Comparison of ENCODE assay signal across 2 cellular contexts in the genomic region with DNA sequence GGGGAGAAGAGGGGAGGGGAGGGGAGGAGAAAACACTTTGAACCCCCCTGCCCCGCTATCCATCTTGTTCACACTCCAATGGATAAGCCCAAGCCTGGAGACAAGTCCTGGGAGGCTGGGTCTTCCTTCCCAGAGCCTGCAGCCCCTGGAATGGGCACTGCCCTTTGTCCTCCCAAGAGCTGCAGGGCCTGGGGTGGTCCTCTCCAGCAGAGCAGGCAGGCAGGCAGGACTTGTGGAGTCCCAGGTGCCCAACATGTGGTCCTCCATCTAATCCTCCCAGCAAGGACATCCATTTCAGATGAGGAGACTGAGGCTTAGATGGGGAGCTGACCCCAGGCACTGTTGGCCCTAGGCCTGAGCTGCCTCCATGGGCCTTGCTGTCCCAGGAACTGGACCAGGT.
TF ChIP-seq lines count a peak whose summit lies in the region.

No MANE protein-coding gene starts in this region.

TF ChIP-seq in HepG2, 621 proteins besides CTCF, POLR2A, EP300 and RAD21:
- TF ChIP-seq HNRNPK (IDR thresholded peaks at IDR 0.05; ENCODE audit: low read depth, low read length, poor library complexity, severe bottlenecking) (peak; percentile 88), ZNF790 (CRISPR knock-in tag; IDR thresholded peaks at IDR 0.05; ENCODE audit: borderline replicate concordance) (no peak)

TF ChIP-seq in SK-N-SH treated with all-trans-retinoic acid at 6 μM for 48 hours, 23 proteins besides CTCF, POLR2A, EP300 and RAD21:
- TF ChIP-seq, protein P1, sequence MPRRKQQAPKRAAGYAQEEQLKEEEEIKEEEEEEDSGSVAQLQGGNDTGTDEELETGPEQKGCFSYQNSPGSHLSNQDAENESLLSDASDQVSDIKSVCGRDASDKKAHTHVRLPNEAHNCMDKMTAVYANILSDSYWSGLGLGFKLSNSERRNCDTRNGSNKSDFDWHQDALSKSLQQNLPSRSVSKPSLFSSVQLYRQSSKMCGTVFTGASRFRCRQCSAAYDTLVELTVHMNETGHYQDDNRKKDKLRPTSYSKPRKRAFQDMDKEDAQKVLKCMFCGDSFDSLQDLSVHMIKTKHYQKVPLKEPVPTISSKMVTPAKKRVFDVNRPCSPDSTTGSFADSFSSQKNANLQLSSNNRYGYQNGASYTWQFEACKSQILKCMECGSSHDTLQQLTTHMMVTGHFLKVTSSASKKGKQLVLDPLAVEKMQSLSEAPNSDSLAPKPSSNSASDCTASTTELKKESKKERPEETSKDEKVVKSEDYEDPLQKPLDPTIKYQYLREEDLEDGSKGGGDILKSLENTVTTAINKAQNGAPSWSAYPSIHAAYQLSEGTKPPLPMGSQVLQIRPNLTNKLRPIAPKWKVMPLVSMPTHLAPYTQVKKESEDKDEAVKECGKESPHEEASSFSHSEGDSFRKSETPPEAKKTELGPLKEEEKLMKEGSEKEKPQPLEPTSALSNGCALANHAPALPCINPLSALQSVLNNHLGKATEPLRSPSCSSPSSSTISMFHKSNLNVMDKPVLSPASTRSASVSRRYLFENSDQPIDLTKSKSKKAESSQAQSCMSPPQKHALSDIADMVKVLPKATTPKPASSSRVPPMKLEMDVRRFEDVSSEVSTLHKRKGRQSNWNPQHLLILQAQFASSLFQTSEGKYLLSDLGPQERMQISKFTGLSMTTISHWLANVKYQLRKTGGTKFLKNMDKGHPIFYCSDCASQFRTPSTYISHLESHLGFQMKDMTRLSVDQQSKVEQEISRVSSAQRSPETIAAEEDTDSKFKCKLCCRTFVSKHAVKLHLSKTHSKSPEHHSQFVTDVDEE (CRISPR knock-in tag; IDR thresholded peaks at IDR 0.05), result no peak
- TF ChIP-seq RARB (CRISPR knock-in tag; IDR thresholded peaks at IDR 0.05), result no peak
- no peak for TF ChIP-seq ESRRG (CRISPR knock-in tag; IDR thresholded peaks at IDR 0.05)
- TF ChIP-seq ZC3H10 (CRISPR knock-in tag; IDR thresholded peaks at IDR 0.05), result no peak
- TF ChIP-seq SNAI2 (CRISPR knock-in tag; IDR thresholded peaks at IDR 0.05), result no peak
- no peak for TF ChIP-seq ISL1 (CRISPR knock-in tag; IDR thresholded peaks at IDR 0.05)
- TF ChIP-seq CSDC2 (CRISPR knock-in tag; IDR thresholded peaks at IDR 0.05), result no peak
- TF ChIP-seq, protein P2, sequence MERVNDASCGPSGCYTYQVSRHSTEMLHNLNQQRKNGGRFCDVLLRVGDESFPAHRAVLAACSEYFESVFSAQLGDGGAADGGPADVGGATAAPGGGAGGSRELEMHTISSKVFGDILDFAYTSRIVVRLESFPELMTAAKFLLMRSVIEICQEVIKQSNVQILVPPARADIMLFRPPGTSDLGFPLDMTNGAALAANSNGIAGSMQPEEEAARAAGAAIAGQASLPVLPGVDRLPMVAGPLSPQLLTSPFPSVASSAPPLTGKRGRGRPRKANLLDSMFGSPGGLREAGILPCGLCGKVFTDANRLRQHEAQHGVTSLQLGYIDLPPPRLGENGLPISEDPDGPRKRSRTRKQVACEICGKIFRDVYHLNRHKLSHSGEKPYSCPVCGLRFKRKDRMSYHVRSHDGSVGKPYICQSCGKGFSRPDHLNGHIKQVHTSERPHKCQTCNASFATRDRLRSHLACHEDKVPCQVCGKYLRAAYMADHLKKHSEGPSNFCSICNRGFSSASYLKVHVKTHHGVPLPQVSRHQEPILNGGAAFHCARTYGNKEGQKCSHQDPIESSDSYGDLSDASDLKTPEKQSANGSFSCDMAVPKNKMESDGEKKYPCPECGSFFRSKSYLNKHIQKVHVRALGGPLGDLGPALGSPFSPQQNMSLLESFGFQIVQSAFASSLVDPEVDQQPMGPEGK (CRISPR knock-in tag; IDR thresholded peaks at IDR 0.05; ENCODE audit: borderline replicate concordance), result no peak
- no peak for TF ChIP-seq PPARA (CRISPR knock-in tag; IDR thresholded peaks at IDR 0.05; ENCODE audit: borderline replicate concordance)
- TF ChIP-seq, protein P3, sequence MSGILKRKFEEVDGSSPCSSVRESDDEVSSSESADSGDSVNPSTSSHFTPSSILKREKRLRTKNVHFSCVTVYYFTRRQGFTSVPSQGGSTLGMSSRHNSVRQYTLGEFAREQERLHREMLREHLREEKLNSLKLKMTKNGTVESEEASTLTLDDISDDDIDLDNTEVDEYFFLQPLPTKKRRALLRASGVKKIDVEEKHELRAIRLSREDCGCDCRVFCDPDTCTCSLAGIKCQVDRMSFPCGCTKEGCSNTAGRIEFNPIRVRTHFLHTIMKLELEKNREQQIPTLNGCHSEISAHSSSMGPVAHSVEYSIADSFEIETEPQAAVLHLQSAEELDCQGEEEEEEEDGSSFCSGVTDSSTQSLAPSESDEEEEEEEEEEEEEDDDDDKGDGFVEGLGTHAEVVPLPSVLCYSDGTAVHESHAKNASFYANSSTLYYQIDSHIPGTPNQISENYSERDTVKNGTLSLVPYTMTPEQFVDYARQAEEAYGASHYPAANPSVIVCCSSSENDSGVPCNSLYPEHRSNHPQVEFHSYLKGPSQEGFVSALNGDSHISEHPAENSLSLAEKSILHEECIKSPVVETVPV (CRISPR knock-in tag; IDR thresholded peaks at IDR 0.05), result no peak
- TF ChIP-seq ZNF8 (CRISPR knock-in tag; IDR thresholded peaks at IDR 0.05), result no peak
- no peak for TF ChIP-seq ZNF565 (CRISPR knock-in tag; conservative IDR thresholded peaks at IDR 0.05; ENCODE audit: low read depth)
- no peak for TF ChIP-seq ARNTL (CRISPR knock-in tag; IDR thresholded peaks at IDR 0.05; ENCODE audit: borderline replicate concordance, low read depth)
TF ChIP-seq in SK-N-SH treated with all-trans-retinoic acid at 6 μM for 48 hours: peak in this region for 0.
